ENCODE assay signal across 17 cellular contexts in the genomic region with DNA sequence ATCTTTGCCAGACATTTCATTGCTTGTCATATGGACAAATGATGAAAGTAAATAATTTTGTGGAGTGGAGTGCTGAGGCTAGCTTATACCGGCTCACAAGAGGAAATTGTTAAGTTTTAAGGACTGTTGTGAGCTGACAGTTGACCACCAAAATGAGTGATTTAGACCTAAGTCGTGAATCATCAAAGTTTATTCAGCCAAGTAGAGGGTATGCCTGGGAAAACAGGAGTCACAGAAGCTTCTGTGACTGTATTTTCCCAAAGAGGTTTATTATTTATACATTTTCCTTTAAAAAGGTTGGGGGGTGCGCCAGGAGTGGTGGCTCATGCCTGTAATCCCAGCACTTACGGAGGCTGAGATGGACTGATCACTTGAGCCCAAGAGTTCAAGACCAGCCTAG.
"Had no signal": no experiment of that assay in that cellular context is flagged by ENCODE, and none has a peak within 500 bp of the region (broad histone marks: within the 10 kb centered on the region; RNA-seq: fewer than 3 reads in every experiment).

No MANE protein-coding gene starts in this region.

- H3K27me3 ChIP-seq: right atrium auricular region, thyroid gland, uterus had no signal

- H3K9me3 ChIP-seq: heart left ventricle, mucosa of descending colon, neutrophil, right atrium auricular region, thyroid gland, uterus had no signal

- H3K4me3 ChIP-seq: heart left ventricle, mucosa of descending colon, right atrium auricular region, thyroid gland, uterus had no signal

- H3K36me3 ChIP-seq: heart left ventricle, neutrophil, right atrium auricular region, thyroid gland, uterus had no signal

- H3K4me1 ChIP-seq: heart left ventricle, right atrium auricular region, thyroid gland, uterus had no signal

- ATAC-seq: activated naive CD4-positive, alpha-beta T cell treated with anti-CD3 and anti-CD28 coated beads, Interleukin-2, amount 50 U/mL, for 72 hours; heart left ventricle; left lobe of liver; mucosa of descending colon; naive thymus-derived CD8-positive, alpha-beta T cell had no signal

- H3K27ac ChIP-seq: heart left ventricle, neutrophil, right atrium auricular region, thyroid gland, uterus had no signal

- DNase-seq: activated CD4-positive, alpha-beta T cell treated with anti-CD3 and anti-CD28 coated beads, Interleukin-2, amount 50 U/mL, for 4 hours; activated CD4-positive, CD25-positive, alpha-beta regulatory T cell treated with anti-CD3 and anti-CD28 coated beads, Interleukin-2, amount 50 U/mL, for 72 hours; activated effector memory CD4-positive, alpha-beta T cell treated with Interleukin-2 at 50 U/mL for 16 hours; activated T-cell treated with anti-CD3 and anti-CD28 coated beads, Interleukin-2, amount 50 U/mL, for 1 hour; amygdala; foreskin melanocyte; heart left ventricle; mucosa of descending colon; naive thymus-derived CD8-positive, alpha-beta T cell; posterior cingulate gyrus; small intestine; thyroid gland; uterus had no signal
